ENCODE assay signal across 22 cellular contexts in genomic region chr4:146790515-146790914, GRCh38.
"Had no signal": no experiment of that assay in that cellular context is flagged by ENCODE, and none has a peak within 500 bp of the region (broad histone marks: within the 10 kb centered on the region; RNA-seq: fewer than 3 reads in every experiment).

No MANE protein-coding gene starts in this region.

- H3K27me3 ChIP-seq: esophagus squamous epithelium, gastroesophageal sphincter, spleen, testis had no signal

- H3K36me3 ChIP-seq: esophagus squamous epithelium, gastroesophageal sphincter, heart right ventricle, left ventricle myocardium inferior, spleen had no signal

- H3K27ac Mint-ChIP-seq: activated naive CD4-positive, alpha-beta T cell treated with anti-CD3 and anti-CD28 coated beads for 36 hours; activated naive CD8-positive, alpha-beta T cell treated with anti-CD3 and anti-CD28 coated beads, Interleukin-2, amount 10 ng/mL, durations not matched to agents 7 days and 5 days; natural killer cell; T-helper 17 cell had no signal

- H3K4me1 ChIP-seq: esophagus squamous epithelium, gastroesophageal sphincter, heart right ventricle, left ventricle myocardium inferior, spleen, testis had no signal

- H3K27ac ChIP-seq: esophagus squamous epithelium, gastroesophageal sphincter, heart right ventricle, left ventricle myocardium inferior, spleen, testis had no signal

- H3K4me3 ChIP-seq: esophagus squamous epithelium, gastroesophageal sphincter, heart right ventricle, left ventricle myocardium inferior, spleen, testis had no signal

- H3K36me3 Mint-ChIP-seq: activated naive CD8-positive, alpha-beta T cell treated with anti-CD3 and anti-CD28 coated beads, Interleukin-2, amount 10 ng/mL, durations not matched to agents 7 days and 5 days; natural killer cell had no signal

- H3K4me1 Mint-ChIP-seq: activated naive CD8-positive, alpha-beta T cell treated with anti-CD3 and anti-CD28 coated beads, Interleukin-2, amount 10 ng/mL, durations not matched to agents 7 days and 5 days; natural killer cell; T-helper 17 cell had no signal

- ATAC-seq: gastroesophageal sphincter, heart right ventricle, natural killer cell, T-helper 17 cell had no signal

- H3K9me3 Mint-ChIP-seq: activated naive CD4-positive, alpha-beta T cell treated with anti-CD3 and anti-CD28 coated beads for 36 hours; activated naive CD8-positive, alpha-beta T cell treated with anti-CD3 and anti-CD28 coated beads, Interleukin-2, amount 10 ng/mL, durations not matched to agents 7 days and 5 days had no signal

- H3K4me3 Mint-ChIP-seq: activated naive CD4-positive, alpha-beta T cell treated with anti-CD3 and anti-CD28 coated beads for 36 hours; activated naive CD8-positive, alpha-beta T cell treated with anti-CD3 and anti-CD28 coated beads, Interleukin-2, amount 10 ng/mL, durations not matched to agents 7 days and 5 days; natural killer cell; T-helper 17 cell had no signal

- H3K9me3 ChIP-seq: esophagus squamous epithelium, heart right ventricle, spleen, testis had no signal

- DNase-seq: activated CD4-positive, alpha-beta T cell treated with anti-CD3 and anti-CD28 coated beads for 4 hours; activated CD4-positive, alpha-beta T cell treated with anti-CD3 and anti-CD28 coated beads, Interleukin-2, amount 50 U/mL, for 48 hours; activated CD4-positive, CD25-positive, alpha-beta regulatory T cell; activated CD8-positive, alpha-beta memory T cell treated with anti-CD3 and anti-CD28 coated beads, Interleukin-2, amount 50 U/mL, for 48 hours; activated effector memory CD4-positive, alpha-beta T cell treated with Interleukin-2 at 50 U/mL for 16 hours; activated naive CD4-positive, alpha-beta T cell treated with anti-CD3 and anti-CD28 coated beads for 36 hours; activated naive CD8-positive, alpha-beta T cell treated with anti-CD3 and anti-CD28 coated beads, Interleukin-2, amount 10 ng/mL, durations not matched to agents 7 days and 5 days; activated T-cell treated with anti-CD3 and anti-CD28 coated beads, Interleukin-2, amount 50 U/mL, for 48 hours; amniotic stem cell; effector CD8-positive, alpha-beta T cell; esophagus squamous epithelium; heart right ventricle; left ventricle myocardium inferior; midbrain; natural killer cell; spleen; stimulated activated CD4-positive, alpha-beta T cell treated with anti-CD3 and anti-CD28 coated beads, Interleukin-4, amount 100 ng/mL, for 1 hour; stimulated activated naive CD4-positive, alpha-beta T cell; SW 1271; T-helper 17 cell; testis had no signal
